2 cellular contexts compared by ENCODE assay signal in the genomic region with DNA sequence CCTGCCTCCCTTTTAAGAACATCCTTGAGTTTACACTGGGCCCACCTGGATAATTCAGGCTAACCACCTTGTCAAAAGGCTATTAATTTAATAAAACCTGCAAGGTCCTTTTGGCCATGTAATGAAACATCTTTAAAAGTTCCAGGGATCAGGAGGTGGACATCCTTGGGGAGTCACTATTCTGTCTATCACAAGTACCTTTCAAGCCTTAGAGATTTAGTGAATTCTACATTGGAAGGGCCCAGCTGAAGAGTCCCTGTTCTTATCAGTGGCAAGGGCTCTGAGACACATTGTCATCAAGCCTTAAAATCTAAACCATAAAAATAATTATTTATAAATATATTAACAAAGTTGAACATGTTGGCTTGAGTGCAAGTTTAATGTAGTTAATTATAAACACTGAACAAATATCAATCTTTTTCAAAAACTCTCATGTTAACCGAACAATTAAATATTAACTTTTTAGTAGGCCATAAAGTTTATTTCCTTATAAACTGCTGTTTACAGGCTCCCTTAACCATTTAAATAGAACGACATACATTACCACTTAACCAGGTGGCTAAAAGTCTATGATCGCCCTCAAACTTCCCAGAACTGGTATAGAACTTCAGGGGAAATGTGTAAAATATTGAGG.
TF ChIP-seq lines count a peak whose summit lies in the region.

No MANE protein-coding gene starts in this region.

TF ChIP-seq in liver, 16 proteins besides CTCF, POLR2A, EP300 and RAD21 (continued from another document):
- TF ChIP-seq, protein P1, sequence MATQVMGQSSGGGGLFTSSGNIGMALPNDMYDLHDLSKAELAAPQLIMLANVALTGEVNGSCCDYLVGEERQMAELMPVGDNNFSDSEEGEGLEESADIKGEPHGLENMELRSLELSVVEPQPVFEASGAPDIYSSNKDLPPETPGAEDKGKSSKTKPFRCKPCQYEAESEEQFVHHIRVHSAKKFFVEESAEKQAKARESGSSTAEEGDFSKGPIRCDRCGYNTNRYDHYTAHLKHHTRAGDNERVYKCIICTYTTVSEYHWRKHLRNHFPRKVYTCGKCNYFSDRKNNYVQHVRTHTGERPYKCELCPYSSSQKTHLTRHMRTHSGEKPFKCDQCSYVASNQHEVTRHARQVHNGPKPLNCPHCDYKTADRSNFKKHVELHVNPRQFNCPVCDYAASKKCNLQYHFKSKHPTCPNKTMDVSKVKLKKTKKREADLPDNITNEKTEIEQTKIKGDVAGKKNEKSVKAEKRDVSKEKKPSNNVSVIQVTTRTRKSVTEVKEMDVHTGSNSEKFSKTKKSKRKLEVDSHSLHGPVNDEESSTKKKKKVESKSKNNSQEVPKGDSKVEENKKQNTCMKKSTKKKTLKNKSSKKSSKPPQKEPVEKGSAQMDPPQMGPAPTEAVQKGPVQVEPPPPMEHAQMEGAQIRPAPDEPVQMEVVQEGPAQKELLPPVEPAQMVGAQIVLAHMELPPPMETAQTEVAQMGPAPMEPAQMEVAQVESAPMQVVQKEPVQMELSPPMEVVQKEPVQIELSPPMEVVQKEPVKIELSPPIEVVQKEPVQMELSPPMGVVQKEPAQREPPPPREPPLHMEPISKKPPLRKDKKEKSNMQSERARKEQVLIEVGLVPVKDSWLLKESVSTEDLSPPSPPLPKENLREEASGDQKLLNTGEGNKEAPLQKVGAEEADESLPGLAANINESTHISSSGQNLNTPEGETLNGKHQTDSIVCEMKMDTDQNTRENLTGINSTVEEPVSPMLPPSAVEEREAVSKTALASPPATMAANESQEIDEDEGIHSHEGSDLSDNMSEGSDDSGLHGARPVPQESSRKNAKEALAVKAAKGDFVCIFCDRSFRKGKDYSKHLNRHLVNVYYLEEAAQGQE (IDR thresholded peaks at IDR 0.05), result no peak
- TF ChIP-seq HNF4G (IDR thresholded peaks at IDR 0.05) (no peak), FOXA2 (IDR thresholded peaks at IDR 0.05) (peak; percentile 9), JUND (IDR thresholded peaks at IDR 0.05) (no peak), HNF4A (conservative IDR thresholded peaks at IDR 0.05) (no peak)

TF ChIP-seq in HepG2, 621 proteins besides CTCF, POLR2A, EP300 and RAD21:
- TF ChIP-seq, protein P2, sequence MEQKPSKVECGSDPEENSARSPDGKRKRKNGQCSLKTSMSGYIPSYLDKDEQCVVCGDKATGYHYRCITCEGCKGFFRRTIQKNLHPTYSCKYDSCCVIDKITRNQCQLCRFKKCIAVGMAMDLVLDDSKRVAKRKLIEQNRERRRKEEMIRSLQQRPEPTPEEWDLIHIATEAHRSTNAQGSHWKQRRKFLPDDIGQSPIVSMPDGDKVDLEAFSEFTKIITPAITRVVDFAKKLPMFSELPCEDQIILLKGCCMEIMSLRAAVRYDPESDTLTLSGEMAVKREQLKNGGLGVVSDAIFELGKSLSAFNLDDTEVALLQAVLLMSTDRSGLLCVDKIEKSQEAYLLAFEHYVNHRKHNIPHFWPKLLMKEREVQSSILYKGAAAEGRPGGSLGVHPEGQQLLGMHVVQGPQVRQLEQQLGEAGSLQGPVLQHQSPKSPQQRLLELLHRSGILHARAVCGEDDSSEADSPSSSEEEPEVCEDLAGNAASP (CRISPR knock-in tag; IDR thresholded peaks at IDR 0.05; ENCODE audit: borderline replicate concordance), result no peak
- TF ChIP-seq, protein P3, sequence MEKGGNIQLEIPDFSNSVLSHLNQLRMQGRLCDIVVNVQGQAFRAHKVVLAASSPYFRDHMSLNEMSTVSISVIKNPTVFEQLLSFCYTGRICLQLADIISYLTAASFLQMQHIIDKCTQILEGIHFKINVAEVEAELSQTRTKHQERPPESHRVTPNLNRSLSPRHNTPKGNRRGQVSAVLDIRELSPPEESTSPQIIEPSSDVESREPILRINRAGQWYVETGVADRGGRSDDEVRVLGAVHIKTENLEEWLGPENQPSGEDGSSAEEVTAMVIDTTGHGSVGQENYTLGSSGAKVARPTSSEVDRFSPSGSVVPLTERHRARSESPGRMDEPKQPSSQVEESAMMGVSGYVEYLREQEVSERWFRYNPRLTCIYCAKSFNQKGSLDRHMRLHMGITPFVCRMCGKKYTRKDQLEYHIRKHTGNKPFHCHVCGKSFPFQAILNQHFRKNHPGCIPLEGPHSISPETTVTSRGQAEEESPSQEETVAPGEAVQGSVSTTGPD (CRISPR knock-in tag; IDR thresholded peaks at IDR 0.05), result no peak
- TF ChIP-seq RBM39 (IDR thresholded peaks at IDR 0.05; ENCODE audit: low read depth, low read length, poor library complexity, severe bottlenecking) (no peak), PHF21A (CRISPR knock-in tag; IDR thresholded peaks at IDR 0.05) (no peak), PPARG (CRISPR knock-in tag; conservative IDR thresholded peaks at IDR 0.05) (no peak), ZNF251 (CRISPR knock-in tag; IDR thresholded peaks at IDR 0.05) (no peak), HHEX (CRISPR knock-in tag; IDR thresholded peaks at IDR 0.05) (no peak), BORCS8-MEF2B (CRISPR knock-in tag; IDR thresholded peaks at IDR 0.05) (no peak), ZEB1 (IDR thresholded peaks at IDR 0.05; ENCODE audit: insufficient replicate concordance, low read depth) (no peak), DR1 (CRISPR knock-in tag; IDR thresholded peaks at IDR 0.05) (no peak), NFKBIZ (CRISPR knock-in tag; IDR thresholded peaks at IDR 0.05) (no peak), SRSF9 (IDR thresholded peaks at IDR 0.05; ENCODE audit: borderline replicate concordance, insufficient read depth, low read depth, low read length, poor library complexity, severe bottlenecking) (no peak), AGO1 (IDR thresholded peaks at IDR 0.05; ENCODE audit: low read depth, low read length, poor library complexity, severe bottlenecking) (no peak)
- TF ChIP-seq, protein P4, sequence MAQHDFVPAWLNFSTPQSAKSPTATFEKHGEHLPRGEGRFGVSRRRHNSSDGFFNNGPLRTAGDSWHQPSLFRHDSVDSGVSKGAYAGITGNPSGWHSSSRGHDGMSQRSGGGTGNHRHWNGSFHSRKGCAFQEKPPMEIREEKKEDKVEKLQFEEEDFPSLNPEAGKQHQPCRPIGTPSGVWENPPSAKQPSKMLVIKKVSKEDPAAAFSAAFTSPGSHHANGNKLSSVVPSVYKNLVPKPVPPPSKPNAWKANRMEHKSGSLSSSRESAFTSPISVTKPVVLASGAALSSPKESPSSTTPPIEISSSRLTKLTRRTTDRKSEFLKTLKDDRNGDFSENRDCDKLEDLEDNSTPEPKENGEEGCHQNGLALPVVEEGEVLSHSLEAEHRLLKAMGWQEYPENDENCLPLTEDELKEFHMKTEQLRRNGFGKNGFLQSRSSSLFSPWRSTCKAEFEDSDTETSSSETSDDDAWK (CRISPR knock-in tag; IDR thresholded peaks at IDR 0.05), result no peak
- TF ChIP-seq, protein P5, sequence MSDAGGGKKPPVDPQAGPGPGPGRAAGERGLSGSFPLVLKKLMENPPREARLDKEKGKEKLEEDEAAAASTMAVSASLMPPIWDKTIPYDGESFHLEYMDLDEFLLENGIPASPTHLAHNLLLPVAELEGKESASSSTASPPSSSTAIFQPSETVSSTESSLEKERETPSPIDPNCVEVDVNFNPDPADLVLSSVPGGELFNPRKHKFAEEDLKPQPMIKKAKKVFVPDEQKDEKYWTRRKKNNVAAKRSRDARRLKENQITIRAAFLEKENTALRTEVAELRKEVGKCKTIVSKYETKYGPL (CRISPR knock-in tag; IDR thresholded peaks at IDR 0.05), result no peak
